ENCODE assay signal across 22 cellular contexts in genomic region chr18:77030201-77030600, GRCh38.
"Had no signal": no experiment of that assay in that cellular context is flagged by ENCODE, and none has a peak within 500 bp of the region (broad histone marks: within the 10 kb centered on the region; RNA-seq: fewer than 3 reads in every experiment).

No MANE protein-coding gene starts in this region.

- H3K27ac Mint-ChIP-seq: activated naive CD8-positive, alpha-beta T cell treated with anti-CD3 and anti-CD28 coated beads for 36 hours; activated T-helper 1 cell treated with anti-CD3 and anti-CD28 coated beads, Interleukin-12 subunit alpha, Interleukin-12 subunit beta, Interleukin-2, Interleukin-4 antibody, amounts not matched to agents 30 ng/mL and 10 ng/mL and 1 ng/mL, durations not matched to agents 14 hours and 24 hours and 36 hours; stimulated activated memory B cell treated with anti-CD40 and anti-IgM and Interleukin-4, amounts not matched to agents 10 μg/mL and 1 μg/mL and 100 μg/mL, for 72 hours had no signal

- DNase-seq: activated CD4-positive, alpha-beta T cell treated with anti-CD3 and anti-CD28 coated beads for 48 hours; activated CD4-positive, CD25-positive, alpha-beta regulatory T cell; activated CD8-positive, alpha-beta memory T cell treated with anti-CD3 and anti-CD28 coated beads for 24 hours; activated CD8-positive, alpha-beta memory T cell treated with anti-CD3 and anti-CD28 coated beads, Interleukin-2, amount 50 U/mL, for 48 hours; activated naive CD4-positive, alpha-beta T cell; activated naive CD8-positive, alpha-beta T cell treated with anti-CD3 and anti-CD28 coated beads for 36 hours; amniotic stem cell; central memory CD4-positive, alpha-beta T cell; effector memory CD4-positive, alpha-beta T cell; esophagus squamous epithelium; left cardiac atrium; mesendoderm; naive thymus-derived CD8-positive, alpha-beta T cell; sigmoid colon; stimulated activated CD4-positive, alpha-beta T cell treated with anti-CD3 and anti-CD28 coated beads, Interleukin-4, amount 100 ng/mL, for 24 hours; T-helper 1 cell; T-helper 9 cell; tibial artery; uterus had no signal

- H3K4me3 Mint-ChIP-seq: activated naive CD8-positive, alpha-beta T cell treated with anti-CD3 and anti-CD28 coated beads for 36 hours; activated T-helper 1 cell treated with anti-CD3 and anti-CD28 coated beads, Interleukin-12 subunit alpha, Interleukin-12 subunit beta, Interleukin-2, Interleukin-4 antibody, amounts not matched to agents 30 ng/mL and 10 ng/mL and 1 ng/mL, durations not matched to agents 14 hours and 24 hours and 36 hours; naive thymus-derived CD8-positive, alpha-beta T cell; stimulated activated memory B cell treated with anti-CD40 and anti-IgM and Interleukin-4, amounts not matched to agents 10 μg/mL and 1 μg/mL and 100 μg/mL, for 72 hours had no signal

- H3K9me3 Mint-ChIP-seq: activated T-helper 1 cell treated with anti-CD3 and anti-CD28 coated beads, Interleukin-12 subunit alpha, Interleukin-12 subunit beta, Interleukin-2, Interleukin-4 antibody, amounts not matched to agents 30 ng/mL and 10 ng/mL and 1 ng/mL, durations not matched to agents 14 hours and 24 hours and 36 hours; naive thymus-derived CD8-positive, alpha-beta T cell had no signal

- H3K27ac ChIP-seq: esophagus squamous epithelium, sigmoid colon, tibial artery, uterus had no signal

- H3K27me3 Mint-ChIP-seq: activated naive CD8-positive, alpha-beta T cell treated with anti-CD3 and anti-CD28 coated beads for 36 hours; naive thymus-derived CD8-positive, alpha-beta T cell; stimulated activated memory B cell treated with anti-CD40 and anti-IgM and Interleukin-4, amounts not matched to agents 10 μg/mL and 1 μg/mL and 100 μg/mL, for 72 hours had no signal

- H3K4me1 Mint-ChIP-seq: activated naive CD8-positive, alpha-beta T cell treated with anti-CD3 and anti-CD28 coated beads for 36 hours had no signal

- ATAC-seq: left cardiac atrium; naive thymus-derived CD8-positive, alpha-beta T cell; SK-N-SH treated with all-trans-retinoic acid at 6 μM for 48 hours; stimulated activated memory B cell treated with anti-CD40 and anti-IgM and Interleukin-4, amounts not matched to agents 10 μg/mL and 1 μg/mL and 100 μg/mL, for 72 hours had no signal
